In genomic region chr11:114228401-114229061, GRCh38 we compare ENCODE assay signal across 17 cellular contexts.
DNase-seq lines count a peak whose midpoint lies in the region; ATAC-seq, FAIRE-seq and TF ChIP-seq lines count a peak whose summit lies in the region.
"Had no signal": no experiment of that assay in that cellular context is flagged by ENCODE, and none has a peak within 500 bp of the region (broad histone marks: within the 10 kb centered on the region; RNA-seq: fewer than 3 reads in every experiment).

No MANE protein-coding gene starts in this region.

- intact Hi-C loops in dorsolateral prefrontal cortex (cut with DNase I) = no loop called here

- in situ Hi-C loops in brain microvascular endothelial cell (cut with HindIII; ENCODE audit: low pct_ligation_motif_present, low sequenced_read_pairs) = no loop called here

- no peaks in the 10 kb centered on the region for H3K36me3 ChIP-seq in brain microvascular endothelial cell (replicated peaks)

- ATAC-seq in GM18520 (IDR thresholded peaks at IDR 0.05; ENCODE audit: unreplicated experiment) = no peak
- ATAC-seq: GM12878, PC-3 had no signal

- H3K27me3 ChIP-seq in dorsolateral prefrontal cortex = no peaks in the 10 kb centered on the region
- peaks cover 4% of the 10 kb centered on the region for H3K27me3 ChIP-seq in brain microvascular endothelial cell (replicated peaks)

- peak overlapping the region in 50 of 59 donors; percentile 1 to 78 (median 48) for H3K27ac ChIP-seq in dorsolateral prefrontal cortex
- H3K27ac ChIP-seq in brain microvascular endothelial cell = no peak overlapping the region

- H3K4me3 ChIP-seq in dorsolateral prefrontal cortex = peak overlapping the region in 14 of 59 donors; percentile 1 to 38 (median 14)
- H3K4me3 ChIP-seq in brain microvascular endothelial cell (ENCODE audit: low read depth, low read length) = no peak overlapping the region
- H3K4me3 ChIP-seq: GM12878 had no signal

- peak in 2 of 3 experiments; percentile 17 to 48 for DNase-seq in NCI-H1417 (lab: John Stamatoyannopoulos, UW)
- DNase-seq in NCI-H1417 treated with DMSO at 0.1 percent for 48 hours (lab: John Stamatoyannopoulos, UW) = no peak
- peak; percentile 89 to 98 for DNase-seq in NCI-H524 (lab: John Stamatoyannopoulos, UW)
- DNase-seq in dorsolateral prefrontal cortex = peak in 3 of 10 donors; percentile 15 to 50 (median 42)
- peak; percentile 81 for DNase-seq in retina
- DNase-seq in urothelium cell line (ENCODE audit: low spot score) = no peak
- DNase-seq in brain microvascular endothelial cell = no peak
- DNase-seq: 8988T; activated naive CD4-positive, alpha-beta T cell; CD4-positive, alpha-beta T cell; IMR-90; mammary epithelial cell; NCI-H446 treated with DMSO at 0.1 percent for 48 hours; PC-3; small intestine had no signal

- FAIRE-seq in urothelium cell line (lab: Jason Lieb, UNC) = no peak
- FAIRE-seq: GM12878, small intestine had no signal

- TF ChIP-seq CTCF in dorsolateral prefrontal cortex (IDR thresholded peaks at IDR 0.05 in 54 of 56, conservative IDR thresholded peaks at IDR 0.05 in 2 of 56; ENCODE audit: low read depth in 1 of 56, partially characterized antibody in 56 of 56) (no peak), brain microvascular endothelial cell (IDR thresholded peaks at IDR 0.05; ENCODE audit: low read depth, low read length, missing control alignments) (no peak)

Comparison
In these comparisons a context has a peak if more than half of its experiments do, and no peak if none do; other contexts are left out.
1. DNase-seq: peak in NCI-H1417 (2 of 3), NCI-H524 (2 of 2) and retina (single experiment); none in NCI-H1417 treated with DMSO at 0.1 percent for 48 hours (single experiment), urothelium cell line (single experiment) and brain microvascular endothelial cell (single experiment).